ENCODE assay signal across 20 cellular contexts in the genomic region with DNA sequence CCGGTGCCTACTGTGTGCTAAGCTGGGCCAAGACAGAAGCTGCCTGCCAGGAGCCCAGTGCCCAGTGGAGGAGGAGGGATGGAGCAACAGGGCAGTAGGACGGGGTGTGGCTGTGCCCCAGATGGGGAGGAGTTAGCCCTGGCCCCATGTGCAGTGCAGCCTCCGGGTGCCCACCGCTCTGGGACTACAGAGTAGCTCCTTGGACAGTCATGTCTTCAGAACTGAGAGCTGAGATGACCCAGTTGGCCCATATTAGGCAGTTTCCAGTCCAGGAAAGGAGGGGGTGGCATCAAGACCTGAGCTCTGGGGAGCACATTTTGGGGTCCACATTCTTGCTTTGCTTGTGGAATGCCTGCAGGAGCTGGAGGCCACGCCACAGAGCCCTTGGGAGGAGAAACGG. TPM values are rescaled to one million over a fixed set of nuclear protein-coding genes. Genes with fewer than 3 reads are reported as not detected.
"Had no signal": no experiment of that assay in that cellular context is flagged by ENCODE, and none has a peak within 500 bp of the region (broad histone marks: within the 10 kb centered on the region; RNA-seq: fewer than 3 reads in every experiment).

No MANE protein-coding gene starts in this region.

- ATAC-seq: effector memory CD8-positive, alpha-beta T cell; naive thymus-derived CD8-positive, alpha-beta T cell had no signal

- H3K4me1 Mint-ChIP-seq: immature natural killer cell; naive thymus-derived CD8-positive, alpha-beta T cell had no signal

- H3K36me3 ChIP-seq: transverse colon had no signal

- H3K27me3 Mint-ChIP-seq: activated naive CD8-positive, alpha-beta T cell; stimulated activated naive CD8-positive, alpha-beta T cell treated with anti-CD3 and anti-CD28 coated beads, Interleukin-15, Interleukin-2, amounts not matched to agents 100 ng/mL and 50 ng/mL, for 24 hours had no signal

- H3K9me3 ChIP-seq: transverse colon had no signal

- H3K4me3 ChIP-seq: transverse colon had no signal

- H3K4me3 Mint-ChIP-seq: activated naive CD8-positive, alpha-beta T cell; effector memory CD8-positive, alpha-beta T cell; immature natural killer cell; naive thymus-derived CD8-positive, alpha-beta T cell; stimulated activated naive CD8-positive, alpha-beta T cell treated with anti-CD3 and anti-CD28 coated beads, Interleukin-15, Interleukin-2, amounts not matched to agents 100 ng/mL and 50 ng/mL, for 24 hours had no signal

- H3K9me3 Mint-ChIP-seq: activated T-helper 2 cell treated with anti-CD3 and anti-CD28 coated beads, Interferon-gamma antibody, Interleukin-2, Interleukin-4, amounts not matched to agents 10 μg/mL and 5 μg/mL and 100 μg/mL, durations not matched to agents 14 hours and 24 hours and 36 hours; effector memory CD8-positive, alpha-beta T cell; immature natural killer cell; naive thymus-derived CD8-positive, alpha-beta T cell; stimulated activated naive CD8-positive, alpha-beta T cell treated with anti-CD3 and anti-CD28 coated beads, Interleukin-15, Interleukin-2, amounts not matched to agents 100 ng/mL and 50 ng/mL, for 24 hours had no signal

- H3K4me1 ChIP-seq: transverse colon had no signal

- H3K36me3 Mint-ChIP-seq: activated naive CD8-positive, alpha-beta T cell; immature natural killer cell had no signal

- H3K27ac ChIP-seq: parathyroid adenoma, transverse colon had no signal

- DNase-seq: activated CD4-positive, alpha-beta T cell treated with anti-CD3 and anti-CD28 coated beads for 1 hour; amniotic stem cell; dermis blood vessel endothelial cell; effector memory CD8-positive, alpha-beta T cell; immature natural killer cell; kidney glomerular epithelial cell; mesenchymal stem cell; stimulated activated CD4-positive, alpha-beta T cell treated with anti-CD3 and anti-CD28 coated beads, Interleukin-15, amount 100 ng/mL, for 24 hours; stimulated activated CD4-positive, alpha-beta T cell treated with anti-CD3 and anti-CD28 coated beads, Interleukin-2, amount 100 ng/mL, for 48 hours; T-helper 1 cell; T-helper 9 cell; transverse colon had no signal

- H3K27ac Mint-ChIP-seq: activated naive CD8-positive, alpha-beta T cell; activated T-helper 2 cell treated with anti-CD3 and anti-CD28 coated beads, Interferon-gamma antibody, Interleukin-2, Interleukin-4, amounts not matched to agents 10 μg/mL and 5 μg/mL and 100 μg/mL, durations not matched to agents 14 hours and 24 hours and 36 hours; effector memory CD8-positive, alpha-beta T cell; immature natural killer cell; naive thymus-derived CD8-positive, alpha-beta T cell; stimulated activated naive CD8-positive, alpha-beta T cell treated with anti-CD3 and anti-CD28 coated beads, Interleukin-15, Interleukin-2, amounts not matched to agents 100 ng/mL and 50 ng/mL, for 24 hours had no signal

RNA-seq across cellular contexts. Expression of a gene that starts 46.6 kb away (rescaled TPM):
- total RNA-seq: activated CD8-positive, alpha-beta memory T cell treated with anti-CD3 and anti-CD28 coated beads for 36 hours; activated T-helper 2 cell treated with anti-CD3 and anti-CD28 coated beads, Interferon-gamma antibody, Interleukin-2, Interleukin-4, amounts not matched to agents 10 μg/mL and 5 μg/mL and 100 μg/mL, durations not matched to agents 14 hours and 24 hours and 36 hours; dermis blood vessel endothelial cell; fibroblast of villous mesenchyme; renal cortical epithelial cell had no signal
